ENCODE assay signal across 8 cellular contexts in the genomic region with DNA sequence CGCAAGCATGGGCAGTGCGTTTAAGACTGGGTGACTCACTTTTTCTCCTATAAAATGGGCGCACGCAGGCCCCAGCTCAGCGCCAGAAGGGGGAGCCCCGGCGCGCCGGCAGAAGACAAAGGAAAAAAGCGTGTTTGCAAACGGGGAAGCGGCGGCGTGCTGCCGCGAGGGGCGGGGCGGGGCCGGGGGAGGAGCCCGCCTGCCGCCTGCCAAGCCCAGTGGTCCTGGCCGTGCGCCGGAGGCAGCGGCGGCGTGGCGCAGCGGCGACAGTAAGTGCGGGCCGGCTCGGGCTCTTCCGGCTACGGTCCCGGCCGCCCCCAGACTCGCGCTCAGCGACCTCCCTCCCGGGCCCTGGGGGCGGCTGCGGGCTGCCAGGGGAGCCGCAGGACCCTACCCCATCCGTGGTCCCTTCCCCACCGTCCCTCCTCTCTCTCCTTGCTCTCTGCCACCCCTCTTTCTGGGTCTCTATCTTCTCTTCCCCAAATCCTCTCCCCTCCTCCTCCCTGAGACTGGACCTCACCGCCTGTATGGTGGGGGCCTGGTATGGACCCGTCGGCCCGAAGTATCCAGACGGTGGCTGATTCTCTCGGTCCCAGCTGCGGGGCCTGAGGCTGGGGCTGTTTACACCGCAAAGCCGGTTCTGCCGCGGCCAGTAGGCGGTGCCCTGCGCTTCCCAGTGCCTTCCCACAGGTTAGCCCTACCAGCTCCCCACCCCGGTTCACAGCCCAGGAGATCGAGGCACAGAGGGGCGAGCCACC. TPM values are rescaled to one million over a fixed set of nuclear protein-coding genes. Genes with fewer than 3 reads are reported as not detected.
DNase-seq lines count a peak whose midpoint lies in the region; ATAC-seq and TF ChIP-seq lines count a peak whose summit lies in the region.

A gene (plus strand): TSS at position 218 of the 758 bp plus-strand sequence. CDS start 51 bp downstream, at position 269.

- ATAC-seq in HG02610 (IDR thresholded peaks at IDR 0.05; ENCODE audit: unreplicated experiment) (peak; percentile 71), sciatic nerve (peak; percentile 88)

- peak; percentile 70 to 81 (median 72) for DNase-seq in NCI-H1417 (lab: John Stamatoyannopoulos, UW)
- DNase-seq in T1000 (lab: John Stamatoyannopoulos, UW) = peak; percentile 37
- peak; percentile 91 for DNase-seq in astrocyte of the hippocampus (ENCODE audit: low read depth, low spot score)
- peak; percentile 35 for DNase-seq in iPS DF 19.7 (ENCODE audit: low read depth, low spot score)
- DNase-seq in sciatic nerve (ENCODE audit: low spot score) = peak; percentile 89
- DNase-seq in OCI-M2 (lab: John Stamatoyannopoulos, UW; ENCODE audit: unreplicated experiment) = no peak

- intact Hi-C loops in sciatic nerve (cut with DNase I) = loop anchor here (10.0 kb wide), 2 partner anchors 246 to 576 kb away; no protein-coding TSS in a partner anchor

- peak; percentile 77 for TF ChIP-seq CTCF in GM12872 (IDR thresholded peaks at IDR 0.05; ENCODE audit: insufficient read depth, low read depth, low read length)

RNA-seq across cellular contexts. Expression of the gene that starts here (rescaled TPM):
- 8.7 TPM for total RNA-seq in sciatic nerve
